ENCODE assay signal across 2 cellular contexts in genomic region chrX:136203438-136203837, GRCh38.
TF ChIP-seq lines count a peak whose summit lies in the region.

No MANE protein-coding gene starts in this region.

TF ChIP-seq in A549, 52 proteins besides CTCF, POLR2A, EP300 and RAD21 (continued from another document):
- no peak for TF ChIP-seq NFE2L2 (conservative IDR thresholded peaks at IDR 0.05; ENCODE audit: low read length)
- TF ChIP-seq MAZ (IDR thresholded peaks at IDR 0.05; ENCODE audit: borderline replicate concordance, low read depth, low read length): no peak
- no peak for TF ChIP-seq HOXB13 (CRISPR knock-in tag; IDR thresholded peaks at IDR 0.05; ENCODE audit: low read depth)
- no peak for TF ChIP-seq SMC3 (IDR thresholded peaks at IDR 0.05)
- TF ChIP-seq RNF2 (IDR thresholded peaks at IDR 0.05; ENCODE audit: borderline replicate concordance, low read depth): no peak
- TF ChIP-seq HEYL (CRISPR knock-in tag; IDR thresholded peaks at IDR 0.05): no peak
- TF ChIP-seq USF2 (IDR thresholded peaks at IDR 0.05): no peak
- TF ChIP-seq, protein P1, sequence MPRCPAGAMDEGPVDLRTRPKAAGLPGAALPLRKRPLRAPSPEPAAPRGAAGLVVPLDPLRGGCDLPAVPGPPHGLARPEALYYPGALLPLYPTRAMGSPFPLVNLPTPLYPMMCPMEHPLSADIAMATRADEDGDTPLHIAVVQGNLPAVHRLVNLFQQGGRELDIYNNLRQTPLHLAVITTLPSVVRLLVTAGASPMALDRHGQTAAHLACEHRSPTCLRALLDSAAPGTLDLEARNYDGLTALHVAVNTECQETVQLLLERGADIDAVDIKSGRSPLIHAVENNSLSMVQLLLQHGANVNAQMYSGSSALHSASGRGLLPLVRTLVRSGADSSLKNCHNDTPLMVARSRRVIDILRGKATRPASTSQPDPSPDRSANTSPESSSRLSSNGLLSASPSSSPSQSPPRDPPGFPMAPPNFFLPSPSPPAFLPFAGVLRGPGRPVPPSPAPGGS (IDR thresholded peaks at IDR 0.05): no peak
- no peak for TF ChIP-seq MAFK (IDR thresholded peaks at IDR 0.05; ENCODE audit: partially characterized antibody)

TF ChIP-seq in GM12878, 131 proteins besides CTCF, POLR2A, EP300 and RAD21:
- TF ChIP-seq SUPT20H (IDR thresholded peaks at IDR 0.05; ENCODE audit: borderline replicate concordance, control insufficient read depth, low read depth, low read length) (no peak), SRF (IDR thresholded peaks at IDR 0.05; ENCODE audit: low read depth in 2 of 2, low read length in 2 of 2) (no peak), CUX1 (IDR thresholded peaks at IDR 0.05; ENCODE audit: insufficient replicate concordance, low read depth, low read length) (no peak), CBFB (IDR thresholded peaks at IDR 0.05; ENCODE audit: low read depth) (no peak), TCF12 (IDR thresholded peaks at IDR 0.05; ENCODE audit: low read depth, low read length) (no peak), FOXK2 (IDR thresholded peaks at IDR 0.05) (no peak), RBBP5 (conservative IDR thresholded peaks at IDR 0.05) (no peak), PAX5 (IDR thresholded peaks at IDR 0.05; ENCODE audit: borderline replicate concordance, low read depth, low read length) (no peak), PKNOX1 (IDR thresholded peaks at IDR 0.05) (no peak), ASH2L (IDR thresholded peaks at IDR 0.05; ENCODE audit: borderline replicate concordance, low read depth) (no peak), CHD4 (IDR thresholded peaks at IDR 0.05) (no peak), WRNIP1 (IDR thresholded peaks at IDR 0.05; ENCODE audit: borderline replicate concordance, low read depth, low read length) (no peak), FOS (IDR thresholded peaks at IDR 0.05; ENCODE audit: borderline replicate concordance, extremely low read depth, insufficient read length) (no peak), SPI1 (IDR thresholded peaks at IDR 0.05; ENCODE audit: borderline replicate concordance, insufficient read depth, low read depth, low read length) (no peak)
- TF ChIP-seq, protein P2, sequence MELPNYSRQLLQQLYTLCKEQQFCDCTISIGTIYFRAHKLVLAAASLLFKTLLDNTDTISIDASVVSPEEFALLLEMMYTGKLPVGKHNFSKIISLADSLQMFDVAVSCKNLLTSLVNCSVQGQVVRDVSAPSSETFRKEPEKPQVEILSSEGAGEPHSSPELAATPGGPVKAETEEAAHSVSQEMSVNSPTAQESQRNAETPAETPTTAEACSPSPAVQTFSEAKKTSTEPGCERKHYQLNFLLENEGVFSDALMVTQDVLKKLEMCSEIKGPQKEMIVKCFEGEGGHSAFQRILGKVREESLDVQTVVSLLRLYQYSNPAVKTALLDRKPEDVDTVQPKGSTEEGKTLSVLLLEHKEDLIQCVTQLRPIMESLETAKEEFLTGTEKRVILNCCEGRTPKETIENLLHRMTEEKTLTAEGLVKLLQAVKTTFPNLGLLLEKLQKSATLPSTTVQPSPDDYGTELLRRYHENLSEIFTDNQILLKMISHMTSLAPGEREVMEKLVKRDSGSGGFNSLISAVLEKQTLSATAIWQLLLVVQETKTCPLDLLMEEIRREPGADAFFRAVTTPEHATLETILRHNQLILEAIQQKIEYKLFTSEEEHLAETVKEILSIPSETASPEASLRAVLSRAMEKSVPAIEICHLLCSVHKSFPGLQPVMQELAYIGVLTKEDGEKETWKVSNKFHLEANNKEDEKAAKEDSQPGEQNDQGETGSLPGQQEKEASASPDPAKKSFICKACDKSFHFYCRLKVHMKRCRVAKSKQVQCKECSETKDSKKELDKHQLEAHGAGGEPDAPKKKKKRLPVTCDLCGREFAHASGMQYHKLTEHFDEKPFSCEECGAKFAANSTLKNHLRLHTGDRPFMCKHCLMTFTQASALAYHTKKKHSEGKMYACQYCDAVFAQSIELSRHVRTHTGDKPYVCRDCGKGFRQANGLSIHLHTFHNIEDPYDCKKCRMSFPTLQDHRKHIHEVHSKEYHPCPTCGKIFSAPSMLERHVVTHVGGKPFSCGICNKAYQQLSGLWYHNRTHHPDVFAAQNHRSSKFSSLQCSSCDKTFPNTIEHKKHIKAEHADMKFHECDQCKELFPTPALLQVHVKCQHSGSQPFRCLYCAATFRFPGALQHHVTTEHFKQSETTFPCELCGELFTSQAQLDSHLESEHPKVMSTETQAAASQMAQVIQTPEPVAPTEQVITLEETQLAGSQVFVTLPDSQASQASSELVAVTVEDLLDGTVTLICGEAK (IDR thresholded peaks at IDR 0.05; ENCODE audit: borderline replicate concordance): no peak
